Comparison of ENCODE assay signal across 1 cellular context in the genomic region with DNA sequence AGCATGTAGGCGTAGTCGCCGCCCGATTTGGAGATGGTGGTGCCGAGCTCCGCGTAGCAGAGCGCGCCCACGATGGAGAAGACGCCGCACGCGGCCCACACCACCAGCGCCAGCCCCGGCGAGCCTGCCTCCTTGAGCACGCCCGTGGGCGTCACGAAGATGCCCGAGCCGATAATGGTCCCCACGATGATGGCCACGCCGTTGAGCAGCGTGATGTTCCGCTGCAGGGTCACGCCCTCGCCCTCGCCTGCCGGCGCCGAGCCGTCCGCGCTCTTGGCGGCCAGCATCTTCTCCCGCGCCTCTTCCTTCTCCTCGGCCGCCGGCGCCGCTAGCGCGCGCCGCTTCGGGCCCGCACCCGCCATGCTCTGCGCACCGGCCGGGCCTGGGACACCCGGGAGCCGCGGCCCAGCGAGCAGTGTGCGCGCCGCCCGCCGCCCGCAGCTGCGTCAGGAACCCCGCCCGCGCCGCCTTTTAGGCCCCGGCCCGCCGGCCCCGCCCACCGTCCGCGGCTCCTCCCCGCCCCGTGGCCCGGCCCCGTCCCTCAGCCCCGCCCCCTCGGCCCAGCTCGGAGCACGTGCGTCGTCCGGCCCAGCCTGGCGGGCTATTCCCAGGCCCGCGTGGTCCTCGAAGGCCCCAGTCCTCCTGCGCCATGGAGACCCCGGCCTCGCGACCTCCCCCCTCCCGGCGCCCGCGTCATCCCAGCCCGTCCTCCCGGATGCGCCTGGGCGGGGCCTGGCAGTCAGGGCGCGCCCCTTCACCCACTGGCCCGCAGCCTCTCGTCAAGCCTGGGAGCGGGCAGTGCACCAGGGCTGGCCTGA.
TF ChIP-seq lines count a peak whose summit lies in the region.
"Not testable (repeated sequence)": the region's sequence is repeated elsewhere in the genome, so short reads cannot be mapped to it uniquely, and the experiment has no call there.

Gene SLC7A5, minus strand, starts transcription at position 447 of the 818 bp plus-strand sequence. Its CDS starts 85 bp downstream, at position 362.

TF ChIP-seq in HepG2, 621 proteins besides CTCF, POLR2A, EP300 and RAD21 (continued from another document and continues in another):
- TF ChIP-seq AFF4 (CRISPR knock-in tag; IDR thresholded peaks at IDR 0.05) (0 out of 2 replicates have a peak, but pooled peaks have one; percentile 24), TSC22D2 (CRISPR knock-in tag; IDR thresholded peaks at IDR 0.05; ENCODE audit: borderline replicate concordance) (peak; percentile 92), KMT2A (CRISPR knock-in tag; IDR thresholded peaks at IDR 0.05) (peak; percentile 47; the same call in 1 of the 2 replicates), KLF12 (CRISPR knock-in tag; IDR thresholded peaks at IDR 0.05; ENCODE audit: borderline replicate concordance) (0 out of 2 replicates have a peak, but pooled peaks have one; percentile 32), ZNF891 (CRISPR knock-in tag; IDR thresholded peaks at IDR 0.05) (peak; percentile 79; the same call in 1 of the 2 replicates), ZNF780A (CRISPR knock-in tag; IDR thresholded peaks at IDR 0.05) (peak; percentile 91), NR1H2 (CRISPR knock-in tag; IDR thresholded peaks at IDR 0.05; ENCODE audit: borderline replicate concordance, low read depth) (peak; percentile 88; the same call in 1 of the 2 replicates), KLF15 (CRISPR knock-in tag; IDR thresholded peaks at IDR 0.05; ENCODE audit: borderline replicate concordance) (peak; percentile 80; the same call in 1 of the 2 replicates), SIN3A (IDR thresholded peaks at IDR 0.05; ENCODE audit: borderline replicate concordance, low read depth, low read length) (peak; percentile 87), ZNF331 (CRISPR knock-in tag; IDR thresholded peaks at IDR 0.05) (peak; percentile 68; the same call in 1 of the 2 replicates), ZNF691 (CRISPR knock-in tag; IDR thresholded peaks at IDR 0.05; ENCODE audit: borderline replicate concordance, low read depth) (peak; percentile 13; the same call in 1 of the 2 replicates), ZNF333 (CRISPR knock-in tag; IDR thresholded peaks at IDR 0.05; ENCODE audit: borderline replicate concordance) (peak; percentile 97), ZSCAN9 (CRISPR knock-in tag; IDR thresholded peaks at IDR 0.05; ENCODE audit: borderline replicate concordance) (0 out of 2 replicates have a peak, but pooled peaks have one; percentile 75), CCDC6 (CRISPR knock-in tag; IDR thresholded peaks at IDR 0.05) (peak; percentile 90), AHR (CRISPR knock-in tag; IDR thresholded peaks at IDR 0.05) (peak; percentile 77; the same call in 1 of the 2 replicates), ZNF124 (CRISPR knock-in tag; IDR thresholded peaks at IDR 0.05) (peak; percentile 68; the same call in 1 of the 2 replicates), FOXO4 (CRISPR knock-in tag; conservative IDR thresholded peaks at IDR 0.05) (peak; percentile 79; the same call in 1 of the 2 replicates), NFKBIZ (CRISPR knock-in tag; IDR thresholded peaks at IDR 0.05) (peak; percentile 57), ZNF704 (CRISPR knock-in tag; IDR thresholded peaks at IDR 0.05; ENCODE audit: borderline replicate concordance) (peak; percentile 75; the same call in 1 of the 2 replicates), KAT8 (CRISPR knock-in tag; IDR thresholded peaks at IDR 0.05) (peak; percentile 22; the same call in 1 of the 2 replicates), ZNF547 (CRISPR knock-in tag; IDR thresholded peaks at IDR 0.05) (peak; percentile 93), ZNF430 (CRISPR knock-in tag; IDR thresholded peaks at IDR 0.05) (peak; percentile 77; the same call in 1 of the 2 replicates), LCORL (CRISPR knock-in tag; IDR thresholded peaks at IDR 0.05) (peak; percentile 72), THAP8 (CRISPR knock-in tag; IDR thresholded peaks at IDR 0.05; ENCODE audit: borderline replicate concordance) (0 out of 2 replicates have a peak, but pooled peaks have one; percentile 68), ZNF776 (CRISPR knock-in tag; IDR thresholded peaks at IDR 0.05) (peak; percentile 82), EEA1 (CRISPR knock-in tag; IDR thresholded peaks at IDR 0.05; ENCODE audit: borderline replicate concordance) (0 out of 2 replicates have a peak, but pooled peaks have one; percentile 80), CREB1 (IDR thresholded peaks at IDR 0.05) (0 out of 2 replicates have a peak, but pooled peaks have one; percentile 13), ZFYVE20 (CRISPR knock-in tag; IDR thresholded peaks at IDR 0.05; ENCODE audit: borderline replicate concordance, low read depth) (peak; percentile 92; the same call in 1 of the 2 replicates), ZNF792 (CRISPR knock-in tag; IDR thresholded peaks at IDR 0.05) (peak; percentile 91; the same call in 1 of the 2 replicates), SKIL (CRISPR knock-in tag; IDR thresholded peaks at IDR 0.05; ENCODE audit: borderline replicate concordance) (0 out of 2 replicates have a peak, but pooled peaks have one; percentile 36), TFAP4 (IDR thresholded peaks at IDR 0.05; ENCODE audit: borderline replicate concordance, low read depth) (0 out of 2 replicates have a peak, but pooled peaks have one; percentile 12)
- TF ChIP-seq, protein P1, sequence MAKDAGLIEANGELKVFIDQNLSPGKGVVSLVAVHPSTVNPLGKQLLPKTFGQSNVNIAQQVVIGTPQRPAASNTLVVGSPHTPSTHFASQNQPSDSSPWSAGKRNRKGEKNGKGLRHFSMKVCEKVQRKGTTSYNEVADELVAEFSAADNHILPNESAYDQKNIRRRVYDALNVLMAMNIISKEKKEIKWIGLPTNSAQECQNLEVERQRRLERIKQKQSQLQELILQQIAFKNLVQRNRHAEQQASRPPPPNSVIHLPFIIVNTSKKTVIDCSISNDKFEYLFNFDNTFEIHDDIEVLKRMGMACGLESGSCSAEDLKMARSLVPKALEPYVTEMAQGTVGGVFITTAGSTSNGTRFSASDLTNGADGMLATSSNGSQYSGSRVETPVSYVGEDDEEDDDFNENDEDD (CRISPR knock-in tag; IDR thresholded peaks at IDR 0.05; ENCODE audit: borderline replicate concordance) = peak; percentile 97
- TF ChIP-seq, protein P2, sequence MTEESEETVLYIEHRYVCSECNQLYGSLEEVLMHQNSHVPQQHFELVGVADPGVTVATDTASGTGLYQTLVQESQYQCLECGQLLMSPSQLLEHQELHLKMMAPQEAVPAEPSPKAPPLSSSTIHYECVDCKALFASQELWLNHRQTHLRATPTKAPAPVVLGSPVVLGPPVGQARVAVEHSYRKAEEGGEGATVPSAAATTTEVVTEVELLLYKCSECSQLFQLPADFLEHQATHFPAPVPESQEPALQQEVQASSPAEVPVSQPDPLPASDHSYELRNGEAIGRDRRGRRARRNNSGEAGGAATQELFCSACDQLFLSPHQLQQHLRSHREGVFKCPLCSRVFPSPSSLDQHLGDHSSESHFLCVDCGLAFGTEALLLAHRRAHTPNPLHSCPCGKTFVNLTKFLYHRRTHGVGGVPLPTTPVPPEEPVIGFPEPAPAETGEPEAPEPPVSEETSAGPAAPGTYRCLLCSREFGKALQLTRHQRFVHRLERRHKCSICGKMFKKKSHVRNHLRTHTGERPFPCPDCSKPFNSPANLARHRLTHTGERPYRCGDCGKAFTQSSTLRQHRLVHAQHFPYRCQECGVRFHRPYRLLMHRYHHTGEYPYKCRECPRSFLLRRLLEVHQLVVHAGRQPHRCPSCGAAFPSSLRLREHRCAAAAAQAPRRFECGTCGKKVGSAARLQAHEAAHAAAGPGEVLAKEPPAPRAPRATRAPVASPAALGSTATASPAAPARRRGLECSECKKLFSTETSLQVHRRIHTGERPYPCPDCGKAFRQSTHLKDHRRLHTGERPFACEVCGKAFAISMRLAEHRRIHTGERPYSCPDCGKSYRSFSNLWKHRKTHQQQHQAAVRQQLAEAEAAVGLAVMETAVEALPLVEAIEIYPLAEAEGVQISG (CRISPR knock-in tag; IDR thresholded peaks at IDR 0.05) = peak; percentile 73
- TF ChIP-seq, protein P3, sequence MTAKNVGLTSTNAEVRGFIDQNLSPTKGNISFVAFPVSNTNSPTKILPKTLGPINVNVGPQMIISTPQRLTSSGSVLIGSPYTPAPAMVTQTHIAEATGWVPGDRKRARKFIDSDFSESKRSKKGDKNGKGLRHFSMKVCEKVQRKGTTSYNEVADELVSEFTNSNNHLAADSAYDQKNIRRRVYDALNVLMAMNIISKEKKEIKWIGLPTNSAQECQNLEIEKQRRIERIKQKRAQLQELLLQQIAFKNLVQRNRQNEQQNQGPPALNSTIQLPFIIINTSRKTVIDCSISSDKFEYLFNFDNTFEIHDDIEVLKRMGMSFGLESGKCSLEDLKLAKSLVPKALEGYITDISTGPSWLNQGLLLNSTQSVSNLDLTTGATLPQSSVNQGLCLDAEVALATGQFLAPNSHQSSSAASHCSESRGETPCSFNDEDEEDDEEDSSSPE (CRISPR knock-in tag; IDR thresholded peaks at IDR 0.05) = peak; percentile 96
- TF ChIP-seq LCORL (IDR thresholded peaks at IDR 0.05); CREB1 (CRISPR knock-in tag; IDR thresholded peaks at IDR 0.05): not testable (repeated sequence)
